Comparison of ENCODE assay signal across 8 cellular contexts in the genomic region with DNA sequence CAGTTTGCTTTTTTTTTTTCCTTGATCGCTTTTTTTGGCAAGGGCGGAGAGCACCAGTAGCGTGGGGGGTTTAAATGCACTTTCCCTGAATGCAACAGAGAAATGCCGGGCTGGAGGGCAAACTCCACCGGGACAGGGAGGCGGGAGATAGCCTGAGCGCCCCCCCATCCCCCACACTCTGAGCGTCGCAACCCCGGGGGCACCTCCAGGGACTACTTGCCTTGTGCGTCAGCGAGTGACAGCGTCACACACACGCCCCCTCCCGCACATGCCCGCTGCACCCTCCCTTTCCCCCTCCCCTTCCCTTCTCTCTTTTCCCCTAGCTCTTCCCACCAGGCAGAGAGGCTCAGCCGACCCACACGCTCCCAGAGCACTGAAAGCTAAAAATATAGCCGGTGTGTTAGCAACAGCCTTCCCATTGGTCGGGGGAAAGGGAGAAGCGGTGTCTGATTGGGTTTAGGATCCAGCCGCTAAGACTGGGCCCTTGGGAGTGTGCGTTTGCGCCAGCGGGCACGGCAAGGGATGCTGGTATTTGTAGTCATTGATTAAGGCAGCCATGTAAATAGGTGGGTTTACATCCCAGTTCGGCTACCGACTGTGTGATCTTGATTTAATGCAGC. TPM values are rescaled to one million over a fixed set of nuclear protein-coding genes. Genes with fewer than 3 reads are reported as not detected.
DNase-seq lines count a peak whose midpoint lies in the region; FAIRE-seq and TF ChIP-seq lines count a peak whose summit lies in the region.

No MANE protein-coding gene starts in this region.

- FAIRE-seq in G401.6 (lab: Jason Lieb, UNC), result peak; percentile 100

- H3K9me3 ChIP-seq in SK-N-MC (ENCODE audit: low read depth, low read length), result no peaks in the 10 kb centered on the region

- no peak for TF ChIP-seq CTCF in HFFc6 (IDR thresholded peaks at IDR 0.05)

- peak overlapping the region; percentile 95 for H3K9ac ChIP-seq in SK-N-MC (ENCODE audit: insufficient read length)

- H3K9me3 Mint-ChIP-seq in HFFc6, result no peaks in the 10 kb centered on the region
- H3K9me3 Mint-ChIP-seq in activated naive CD4-positive, alpha-beta T cell treated with anti-CD3 and anti-CD28 coated beads, Interleukin-2, amount 50 U/mL, for 24 hours, result no peaks in the 10 kb centered on the region

- DNase-seq in HFFc6 (peak; percentile 99), NCI-H1048 (lab: John Stamatoyannopoulos, UW) (peak; percentile 97), SK-N-MC (ENCODE audit: low read depth, low spot score) (peak; percentile 99), globus pallidus (ENCODE audit: low spot score) (peak; percentile 100), non-pigmented ciliary epithelial cell (ENCODE audit: low read depth) (peak; percentile 99), superior temporal gyrus (ENCODE audit: extremely low spot score) (peak; percentile 100)

- peak overlapping the region; percentile 99 for H3K4me3 Mint-ChIP-seq in HFFc6
- H3K4me3 Mint-ChIP-seq in activated naive CD4-positive, alpha-beta T cell treated with anti-CD3 and anti-CD28 coated beads, Interleukin-2, amount 50 U/mL, for 24 hours, result peak overlapping the region; percentile 95

- H3K27ac ChIP-seq in SK-N-MC, result peak overlapping the region; percentile 98

- H3K4me3 ChIP-seq in SK-N-MC, result peak overlapping the region; percentile 98

- peaks cover 13% of the 10 kb centered on the region for H3K4me1 Mint-ChIP-seq in HFFc6 (ENCODE audit: low read depth)
- H3K4me1 Mint-ChIP-seq in activated naive CD4-positive, alpha-beta T cell treated with anti-CD3 and anti-CD28 coated beads, Interleukin-2, amount 50 U/mL, for 24 hours, result peaks cover 9% of the 10 kb centered on the region

- peaks cover 23% of the 10 kb centered on the region for H3K36me3 Mint-ChIP-seq in HFFc6 (ENCODE audit: low read depth)
- peaks cover 3% of the 10 kb centered on the region for H3K36me3 Mint-ChIP-seq in activated naive CD4-positive, alpha-beta T cell treated with anti-CD3 and anti-CD28 coated beads, Interleukin-2, amount 50 U/mL, for 24 hours

- peaks cover 4% of the 10 kb centered on the region; the same call in 1 of the 2 replicates for H3K36me3 ChIP-seq in SK-N-MC (ENCODE audit: insufficient read depth, low read length)

- peak overlapping the region; percentile 97 for H3K27ac Mint-ChIP-seq in HFFc6
- H3K27ac Mint-ChIP-seq in activated naive CD4-positive, alpha-beta T cell treated with anti-CD3 and anti-CD28 coated beads, Interleukin-2, amount 50 U/mL, for 24 hours, result peak overlapping the region; percentile 78

- peaks cover 15% of the 10 kb centered on the region for H3K27me3 Mint-ChIP-seq in HFFc6 (ENCODE audit: insufficient read depth)
- H3K27me3 Mint-ChIP-seq in activated naive CD4-positive, alpha-beta T cell treated with anti-CD3 and anti-CD28 coated beads, Interleukin-2, amount 50 U/mL, for 24 hours, result no peaks in the 10 kb centered on the region

RNA-seq across cellular contexts. Expression of gene TOB2, which starts 1.7 kb away (rescaled TPM):
- 10 to 100 TPM; 49.2 to 54.9 (median 51.9) TPM for total RNA-seq in HFFc6 (2021; fragmentation: NEBNext Ultra II Directional; extraction: Animal tissue kit (Norgen Biotek cat#: 25700))

RNA-seq across cellular contexts. Expression of gene PHF5A, which starts 20.2 kb away (rescaled TPM):
- total RNA-seq in HFFc6 (2021; fragmentation: NEBNext Ultra II Directional; extraction: Animal tissue kit (Norgen Biotek cat#: 25700)), result 10 to 100 TPM; 40.0 to 58.4 (median 55.3) TPM

RNA-seq across cellular contexts. Expression of gene ACO2, which starts 20.6 kb away (rescaled TPM):
- total RNA-seq in HFFc6 (2021; fragmentation: NEBNext Ultra II Directional; extraction: Animal tissue kit (Norgen Biotek cat#: 25700)), result 10 to 100 TPM; 72.3 to 87.4 (median 78.7) TPM

Comparison
In these comparisons a context has a peak if more than half of its experiments do, and no peak if none do; other contexts are left out.
1. Peak in every context shown above with its lines: DNase-seq, H3K4me3 ChIP-seq and H3K27ac ChIP-seq.